ENCODE assay signal across 23 cellular contexts in genomic region chrX:39600222-39600621, GRCh38.
"Had no signal": no experiment of that assay in that cellular context is flagged by ENCODE, and none has a peak within 500 bp of the region (broad histone marks: within the 10 kb centered on the region; RNA-seq: fewer than 3 reads in every experiment).

No MANE protein-coding gene starts in this region.

- H3K9me3 ChIP-seq: ascending aorta had no signal

- H3K4me3 ChIP-seq: ascending aorta, coronary artery, dorsolateral prefrontal cortex had no signal

- H3K4me1 ChIP-seq: ascending aorta had no signal

- ATAC-seq: activated naive CD4-positive, alpha-beta T cell treated with anti-CD3 and anti-CD28 coated beads, Interleukin-2, amount 50 U/mL, for 72 hours; activated T-cell treated with anti-CD3 and anti-CD28 coated beads, Interleukin-2, amount 50 U/mL, for 72 hours; WTC11 had no signal

- H3K27ac ChIP-seq: ascending aorta, brain microvascular endothelial cell, coronary artery, dorsolateral prefrontal cortex had no signal

- DNase-seq: activated CD4-positive, alpha-beta memory T cell treated with anti-CD3 and anti-CD28 coated beads, Interleukin-2, amount 10 ng/mL, durations not matched to agents 7 days and 5 days; activated CD4-positive, alpha-beta T cell treated with anti-CD3 and anti-CD28 coated beads for 1 hour; activated CD4-positive, alpha-beta T cell treated with anti-CD3 and anti-CD28 coated beads for 4 hours; activated CD4-positive, alpha-beta T cell treated with anti-CD3 and anti-CD28 coated beads, Interleukin-2, amount 10 ng/mL, durations not matched to agents 7 days and 5 days; activated CD4-positive, alpha-beta T cell treated with anti-CD3 and anti-CD28 coated beads, Interleukin-2, amount 50 U/mL, for 4 hours; activated CD8-positive, alpha-beta memory T cell treated with anti-CD3 and anti-CD28 coated beads, Interleukin-2, amount 50 U/mL, for 48 hours; activated gamma-delta T cell; activated naive CD4-positive, alpha-beta T cell; activated naive CD4-positive, alpha-beta T cell treated with anti-CD3 and anti-CD28 coated beads, Interleukin-2, amount 10 ng/mL, durations not matched to agents 7 days and 5 days; activated naive CD8-positive, alpha-beta T cell treated with anti-CD3 and anti-CD28 coated beads, Interleukin-2, amount 10 ng/mL, durations not matched to agents 7 days and 5 days; activated T-cell treated with anti-CD3 and anti-CD28 coated beads for 4 hours; activated T-cell treated with anti-CD3 and anti-CD28 coated beads, Interleukin-2, amount 50 U/mL, for 24 hours; activated T-cell treated with anti-CD3 and anti-CD28 coated beads, Interleukin-2, amount 50 U/mL, for 72 hours; brain microvascular endothelial cell; dorsolateral prefrontal cortex; effector memory CD4-positive, alpha-beta T cell; endodermal cell; foreskin fibroblast; T-helper 2 cell had no signal

- H3K36me3 ChIP-seq: ascending aorta, brain microvascular endothelial cell had no signal

- H3K27me3 ChIP-seq: ascending aorta, brain microvascular endothelial cell had no signal
